14 cellular contexts compared by ENCODE assay signal in genomic region chr11:66970371-66970807, GRCh38. TPM values are rescaled to one million over a fixed set of nuclear protein-coding genes. Genes with fewer than 3 reads are reported as not detected.
DNase-seq lines count a peak whose midpoint lies in the region; ATAC-seq and TF ChIP-seq lines count a peak whose summit lies in the region.
"Had no signal": no experiment of that assay in that cellular context is flagged by ENCODE, and none has a peak within 500 bp of the region (broad histone marks: within the 10 kb centered on the region; RNA-seq: fewer than 3 reads in every experiment).

No MANE protein-coding gene starts in this region.

- DNase-seq in activated T-cell treated with anti-CD3 and anti-CD28 coated beads, Interleukin-2, amount 50 U/mL, for 4 hours: no peak
- DNase-seq in activated T-cell treated with anti-CD3 and anti-CD28 coated beads, Interleukin-2, amount 50 U/mL, for 1 hour: no peak
- DNase-seq in breast epithelium (ENCODE audit: low spot score in 2 of 2): no peak
- DNase-seq in NCI-H69 (lab: John Stamatoyannopoulos, UW): no peak
- no peak for DNase-seq in NCI-H226
- no peak for DNase-seq in NCI-H1092 (lab: John Stamatoyannopoulos, UW)
- DNase-seq: cerebellar nuclear complex; Karpas-422; stimulated activated CD4-positive, alpha-beta T cell treated with anti-CD3 and anti-CD28 coated beads, Interleukin-4, amount 100 ng/mL, for 1 hour had no signal

- peaks cover under 1% of the 10 kb centered on the region for H3K27me3 Mint-ChIP-seq in activated T-cell treated with anti-CD3 and anti-CD28 coated beads, Interleukin-2, amount 50 U/mL, for 4 hours (ENCODE audit: low read depth)

- H3K4me1 Mint-ChIP-seq in activated T-cell treated with anti-CD3 and anti-CD28 coated beads, Interleukin-2, amount 50 U/mL, for 4 hours (ENCODE audit: low read depth): peaks cover 6% of the 10 kb centered on the region

- H3K36me3 Mint-ChIP-seq in activated T-cell treated with anti-CD3 and anti-CD28 coated beads, Interleukin-2, amount 50 U/mL, for 4 hours (ENCODE audit: insufficient read depth): no peaks in the 10 kb centered on the region

- no peaks in the 10 kb centered on the region for H3K9me3 Mint-ChIP-seq in activated T-cell treated with anti-CD3 and anti-CD28 coated beads, Interleukin-2, amount 50 U/mL, for 4 hours

- no peaks in the 10 kb centered on the region for H3K36me3 ChIP-seq in breast epithelium
- H3K36me3 ChIP-seq in muscle layer of duodenum (ENCODE audit: control insufficient read depth in 1 of 2, insufficient read depth in 2 of 2, low read length in 2 of 2): no peaks in the 10 kb centered on the region
- H3K36me3 ChIP-seq in urinary bladder (ENCODE audit: insufficient read depth): no peaks in the 10 kb centered on the region
- H3K36me3 ChIP-seq: neutrophil had no signal

- no peak overlapping the region for H3K4me3 Mint-ChIP-seq in activated T-cell treated with anti-CD3 and anti-CD28 coated beads, Interleukin-2, amount 50 U/mL, for 4 hours

- no peak for TF ChIP-seq POLR2A in breast epithelium (IDR thresholded peaks at IDR 0.05)

- H3K27me3 ChIP-seq in breast epithelium (no peaks in the 10 kb centered on the region), muscle layer of duodenum (ENCODE audit: low read depth, low read length) (no peaks in the 10 kb centered on the region)

- ATAC-seq in activated T-cell treated with anti-CD3 and anti-CD28 coated beads, Interleukin-2, amount 50 U/mL, for 4 hours: peak; percentile 39 to 40

- intact Hi-C loops in breast epithelium (cut with DNase I; ENCODE audit: low total_unique reads): no loop called here

- H3K9me3 ChIP-seq in breast epithelium (no peaks in the 10 kb centered on the region), muscle layer of duodenum (ENCODE audit: control insufficient read depth in 1 of 2, low read length in 2 of 2) (no peaks in the 10 kb centered on the region)
- H3K9me3 ChIP-seq: neutrophil had no signal

- peak overlapping the region; percentile 86 to 94 for H3K27ac ChIP-seq in breast epithelium
- H3K27ac ChIP-seq in muscle layer of duodenum (ENCODE audit: low read length): peak overlapping the region; percentile 35
- peak overlapping the region; percentile 13 for H3K27ac ChIP-seq in urinary bladder (ENCODE audit: low read depth)
- H3K27ac ChIP-seq: neutrophil had no signal

- no peak for TF ChIP-seq CTCF in breast epithelium (IDR thresholded peaks at IDR 0.05)

- 81% methylated on average over 4 of the region's 4 CpGs for WGBS in urinary bladder

- H3K4me3 ChIP-seq in breast epithelium: no peak overlapping the region
- H3K4me3 ChIP-seq in muscle layer of duodenum (ENCODE audit: low read depth in 1 of 2, low read length in 2 of 2): no peak overlapping the region
- no peak overlapping the region for H3K4me3 ChIP-seq in urinary bladder (ENCODE audit: low read depth, low read length)

- H3K4me1 ChIP-seq in breast epithelium (peaks cover 0 to 4% of the 10 kb centered on the region in 2 donors), muscle layer of duodenum (ENCODE audit: control insufficient read depth in 1 of 2, insufficient read depth in 2 of 2, low read length in 2 of 2) (no peaks in the 10 kb centered on the region), urinary bladder (ENCODE audit: insufficient read depth) (no peaks in the 10 kb centered on the region)

RNA-seq across cellular contexts. Expression of gene C11orf86, which starts 4.7 kb away (rescaled TPM):
- total RNA-seq in activated T-cell treated with anti-CD3 and anti-CD28 coated beads, Interleukin-2, amount 50 U/mL, for 4 hours: not detected
- total RNA-seq in breast epithelium: not detected
- not detected for total RNA-seq in urinary bladder
- not detected for polyA plus RNA-seq in urinary bladder
- total RNA-seq: frontal cortex, RPMI7951 had no signal

RNA-seq across cellular contexts. Expression of gene PC, which starts 12.2 kb away (rescaled TPM):
- 10 to 100 TPM; 17.5 to 20.0 (median 18.4) TPM for total RNA-seq in activated T-cell treated with anti-CD3 and anti-CD28 coated beads, Interleukin-2, amount 50 U/mL, for 4 hours
- 100 to 1,000 TPM in 1 of 3 donors, 10 to 100 TPM in 2; 35.4 to 137 (median 50.2) TPM for total RNA-seq in breast epithelium
- total RNA-seq in urinary bladder: 3.6 TPM
- polyA plus RNA-seq in urinary bladder: 12.6 TPM

RNA-seq across cellular contexts. Expression of gene SYT12, which starts 52.5 kb away (rescaled TPM):
- total RNA-seq in activated T-cell treated with anti-CD3 and anti-CD28 coated beads, Interleukin-2, amount 50 U/mL, for 4 hours: under 1 TPM in 2 of 3 donors, not detected in 1; 0.08 to 0.16 TPM
- 10 to 100 TPM in 2 of 3 donors, under 1 TPM in 1; 0.16 to 30.3 (median 10.2) TPM for total RNA-seq in breast epithelium
- total RNA-seq in urinary bladder: 0.26 TPM
- 0.20 TPM for polyA plus RNA-seq in urinary bladder

Comparison
In these comparisons a context has a peak if more than half of its experiments do, and no peak if none do; other contexts are left out.
1. H3K27ac ChIP-seq: peak in every context shown above with its lines; median percentile 90 in breast epithelium; 35 in muscle layer of duodenum; 13 in urinary bladder.